2 cellular contexts compared by ENCODE assay signal in the genomic region with DNA sequence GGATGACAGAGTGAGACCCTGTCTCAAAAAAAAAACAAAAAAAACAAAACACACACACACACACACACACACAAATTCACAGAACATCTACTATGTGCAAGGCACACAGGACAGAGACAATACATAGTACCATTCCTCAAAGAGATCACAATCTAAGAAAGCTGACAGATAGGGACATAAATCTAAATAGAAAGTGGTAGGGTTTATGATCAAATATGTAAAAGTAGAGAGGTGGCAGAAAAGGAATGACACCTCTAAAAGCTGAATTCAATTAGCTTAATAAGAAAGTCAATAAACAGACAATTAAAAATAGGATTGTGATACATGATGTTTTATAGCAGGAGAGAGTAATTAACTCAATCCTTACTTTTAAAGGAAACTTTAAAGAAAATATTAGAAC.
TF ChIP-seq lines count a peak whose summit lies in the region.

No MANE protein-coding gene starts in this region.

TF ChIP-seq in HEK293, 187 proteins besides CTCF, POLR2A, EP300 and RAD21 (continues in another document):
- no peak for TF ChIP-seq ZNF10 (tag by site-specific recombination; IDR thresholded peaks at IDR 0.05)
- no peak for TF ChIP-seq ZNF530 (tag by site-specific recombination; IDR thresholded peaks at IDR 0.05; ENCODE audit: low read depth)
- TF ChIP-seq ZNF175 (tag by site-specific recombination; IDR thresholded peaks at IDR 0.05): no peak
- TF ChIP-seq PRDM1 (tag by site-specific recombination; IDR thresholded peaks at IDR 0.05): peak; percentile 69
- TF ChIP-seq HOXD13 (CRISPR knock-in tag; IDR thresholded peaks at IDR 0.05; ENCODE audit: borderline replicate concordance): no peak
- no peak for TF ChIP-seq ZBTB49 (tag by site-specific recombination; IDR thresholded peaks at IDR 0.05; ENCODE audit: low read depth)
- no peak for TF ChIP-seq ELK4 (IDR thresholded peaks at IDR 0.05; ENCODE audit: borderline replicate concordance, low read depth, low read length)
- TF ChIP-seq ZBTB11 (tag by site-specific recombination; conservative IDR thresholded peaks at IDR 0.05; ENCODE audit: low read depth): no peak
- TF ChIP-seq ZSCAN4 (tag by site-specific recombination; IDR thresholded peaks at IDR 0.05): peak; percentile 3
- TF ChIP-seq ZNF292 (tag by site-specific recombination; IDR thresholded peaks at IDR 0.05; ENCODE audit: borderline replicate concordance, low read depth): no peak
- TF ChIP-seq SP7 (tag by site-specific recombination; IDR thresholded peaks at IDR 0.05): no peak
- TF ChIP-seq KLF16 (tag by site-specific recombination; IDR thresholded peaks at IDR 0.05): no peak

TF ChIP-seq in K562, 482 proteins besides CTCF, POLR2A, EP300 and RAD21:
- TF ChIP-seq PKNOX1 (IDR thresholded peaks at IDR 0.05): 0 out of 2 replicates have a peak, but pooled peaks have one; percentile 23
- TF ChIP-seq, protein P1, sequence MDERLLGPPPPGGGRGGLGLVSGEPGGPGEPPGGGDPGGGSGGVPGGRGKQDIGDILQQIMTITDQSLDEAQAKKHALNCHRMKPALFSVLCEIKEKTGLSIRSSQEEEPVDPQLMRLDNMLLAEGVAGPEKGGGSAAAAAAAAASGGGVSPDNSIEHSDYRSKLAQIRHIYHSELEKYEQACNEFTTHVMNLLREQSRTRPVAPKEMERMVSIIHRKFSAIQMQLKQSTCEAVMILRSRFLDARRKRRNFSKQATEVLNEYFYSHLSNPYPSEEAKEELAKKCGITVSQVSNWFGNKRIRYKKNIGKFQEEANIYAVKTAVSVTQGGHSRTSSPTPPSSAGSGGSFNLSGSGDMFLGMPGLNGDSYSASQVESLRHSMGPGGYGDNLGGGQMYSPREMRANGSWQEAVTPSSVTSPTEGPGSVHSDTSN (CRISPR knock-in tag; IDR thresholded peaks at IDR 0.05; ENCODE audit: low read depth): no peak
- TF ChIP-seq, protein P1 (tag; conservative IDR thresholded peaks at IDR 0.05; ENCODE audit: low read depth): peak; percentile 24; the same call in 1 of the 2 replicates
- TF ChIP-seq, protein P2, sequence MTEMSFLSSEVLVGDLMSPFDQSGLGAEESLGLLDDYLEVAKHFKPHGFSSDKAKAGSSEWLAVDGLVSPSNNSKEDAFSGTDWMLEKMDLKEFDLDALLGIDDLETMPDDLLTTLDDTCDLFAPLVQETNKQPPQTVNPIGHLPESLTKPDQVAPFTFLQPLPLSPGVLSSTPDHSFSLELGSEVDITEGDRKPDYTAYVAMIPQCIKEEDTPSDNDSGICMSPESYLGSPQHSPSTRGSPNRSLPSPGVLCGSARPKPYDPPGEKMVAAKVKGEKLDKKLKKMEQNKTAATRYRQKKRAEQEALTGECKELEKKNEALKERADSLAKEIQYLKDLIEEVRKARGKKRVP (CRISPR knock-in tag; IDR thresholded peaks at IDR 0.05): no peak
TF ChIP-seq in K562: peak in this region for 2.
